Comparison of ENCODE assay signal across 8 cellular contexts in the genomic region with DNA sequence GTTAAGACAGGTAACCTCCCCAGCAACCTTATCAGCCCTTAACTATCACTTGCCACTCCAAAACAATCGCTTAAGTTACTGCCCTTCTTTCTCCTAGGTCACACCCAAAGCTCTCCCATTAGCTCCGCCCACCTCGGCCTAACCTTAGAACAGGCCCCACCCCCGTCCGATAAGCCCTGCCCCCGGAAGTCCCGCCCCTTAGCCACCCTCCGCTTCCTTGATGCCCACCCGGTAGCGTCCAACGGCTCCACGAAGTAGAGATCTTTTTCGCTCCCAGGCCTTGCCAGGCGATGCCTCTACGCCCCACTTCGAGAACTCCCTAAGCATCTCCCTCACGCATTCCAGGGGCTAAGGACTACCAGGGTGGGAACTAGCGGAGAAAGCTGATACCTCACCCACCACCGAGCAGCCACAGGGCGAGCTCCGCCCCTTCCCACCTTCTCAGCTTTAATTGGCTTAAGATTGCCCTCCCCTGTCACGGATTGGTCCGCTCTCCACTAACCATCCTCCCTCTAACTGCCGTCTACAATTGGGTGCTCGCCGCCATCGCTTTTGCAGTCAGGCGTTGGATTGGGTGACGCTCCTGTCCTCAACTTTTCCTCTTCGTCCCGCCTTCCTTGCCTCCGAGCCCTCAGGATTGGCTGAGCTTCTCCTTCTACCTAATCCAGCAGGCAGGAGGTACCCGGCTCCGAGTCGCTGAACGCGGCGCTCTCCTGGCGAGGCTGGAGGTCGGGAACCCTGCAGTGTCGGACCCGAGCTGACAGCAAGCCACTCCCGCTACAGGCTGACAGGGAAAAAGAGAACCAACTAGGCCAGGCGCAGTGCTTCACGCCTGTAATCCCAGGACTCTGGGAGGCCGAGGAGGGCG. TPM values are rescaled to one million over a fixed set of nuclear protein-coding genes. Genes with fewer than 3 reads are reported as not detected.
DNase-seq lines count a peak whose midpoint lies in the region; ATAC-seq and TF ChIP-seq lines count a peak whose summit lies in the region.

A gene (minus strand): TSS at position 425 of the 868 bp plus-strand sequence. CDS start 496 bp downstream, outside the sequence.

- no peaks in the 10 kb centered on the region for H3K9me3 ChIP-seq in PC-3 (ENCODE audit: low read length)
- no peaks in the 10 kb centered on the region for H3K9me3 ChIP-seq in esophagus (ENCODE audit: control insufficient read depth in 2 of 2, insufficient read depth in 1 of 2, low read depth in 1 of 2, low read length in 1 of 2)
- no peaks in the 10 kb centered on the region for H3K9me3 ChIP-seq in mucosa of stomach (ENCODE audit: control insufficient read depth, low read length)

- no peak for TF ChIP-seq RAD21 in Ishikawa (IDR thresholded peaks at IDR 0.05; ENCODE audit: low read depth)

- ATAC-seq in GM21576 (IDR thresholded peaks at IDR 0.05; ENCODE audit: unreplicated experiment) (peak; percentile 95), PC-3 (peak; percentile 98)

- DNase-seq in DMS114 treated with DMSO at 0.1 percent for 48 hours (lab: John Stamatoyannopoulos, UW; ENCODE audit: unreplicated experiment) (peak; percentile 99), PC-3 (peak; percentile 99)
- peak; percentile 93 for DNase-seq in activated T-cell treated with anti-CD3 and anti-CD28 coated beads, Interleukin-2, amount 50 U/mL, for 1 hour
- peak; percentile 92 to 93 for DNase-seq in stimulated activated CD8-positive, alpha-beta memory T cell treated with anti-CD3 and anti-CD28 coated beads, Interleukin-7, amount 100 ng/mL, for 1 hour (ENCODE audit: low read depth in 2 of 2)

- intact Hi-C loops in PC-3 (cut with micrococcal nuclease), result loop anchor here (1.0 kb wide), 1 partner anchor 26 kb away; a partner anchor contains a TSS

- peaks cover 10% of the 10 kb centered on the region; the same call in 1 of the 2 replicates for H3K79me2 ChIP-seq in PC-3 (ENCODE audit: low read length)

- H3K9ac ChIP-seq in PC-3 (ENCODE audit: low read length) (peak within 1 kb of the TSS; percentile 87), mucosa of stomach (ENCODE audit: low read length) (peak within 1 kb of the TSS; percentile 67)

- H4K20me1 ChIP-seq in PC-3 (ENCODE audit: low read length), result no peaks in the 10 kb centered on the region

- POLR2A ChIA-PET in PC-3 (lab: Charles Lee; ENCODE audit: unreplicated experiment), result interaction anchor here (0.5 to 1.5 kb wide), 19 partner anchors 8 to 927 kb away, joined by 3 to 21 read pairs (median 4); a partner anchor contains a TSS

- TF ChIP-seq EP300 in Ishikawa (IDR thresholded peaks at IDR 0.05; ENCODE audit: borderline replicate concordance), result no peak

- H3K36me3 ChIP-seq in PC-3 (ENCODE audit: low read depth, low read length) (peaks cover 4% of the 10 kb centered on the region; the same call in 1 of the 2 replicates), esophagus (ENCODE audit: control insufficient read depth in 2 of 2, insufficient read depth in 2 of 2, low read length in 1 of 2) (peaks cover 0 to 6% of the 10 kb centered on the region in 2 donors), mucosa of stomach (ENCODE audit: control insufficient read depth, insufficient read depth, low read length) (no peaks in the 10 kb centered on the region)

- H3K27ac ChIP-seq in PC-3 (ENCODE audit: low read length), result peak within 1 kb of the TSS; percentile 73
- peak within 1 kb of the TSS; percentile 88 to 100 for H3K27ac ChIP-seq in esophagus (ENCODE audit: low read depth in 2 of 2, low read length in 1 of 2)

- 0 to 1% methylated on average over 47 of the region's 47 CpGs for WGBS in esophagus, 2 donors

- H2AFZ ChIP-seq in PC-3 (ENCODE audit: low read length), result peak within 1 kb of the TSS; percentile 94

- H3K4me3 ChIP-seq in PC-3 (ENCODE audit: low read length) (peak within 1 kb of the TSS; percentile 87), esophagus (ENCODE audit: low read depth in 1 of 2, low read length in 2 of 2) (peak within 1 kb of the TSS; percentile 71 to 84), mucosa of stomach (ENCODE audit: low read length) (peak within 1 kb of the TSS; percentile 57)

- peak within 1 kb of the TSS; percentile 81 for H3K4me2 ChIP-seq in PC-3 (ENCODE audit: low read length)

- H3F3A ChIP-seq in PC-3 (ENCODE audit: low read length, unreplicated experiment), result no peaks in the 10 kb centered on the region

- BruUV-seq in PC-3 (replicated peaks; lab: Mats Ljungman, UMichigan), result no TSS peak

- H3K27me3 ChIP-seq in PC-3 (ENCODE audit: low read length) (no peaks in the 10 kb centered on the region), esophagus (ENCODE audit: control insufficient read depth in 1 of 2, insufficient read depth in 2 of 2, low read length in 2 of 2) (no peaks in the 10 kb centered on the region), mucosa of stomach (ENCODE audit: control insufficient read depth, insufficient read depth, low read length) (no peaks in the 10 kb centered on the region)

- CTCF ChIA-PET in PC-3 (lab: Charles Lee), result interaction anchor here (0.5 to 1.3 kb wide), 6 partner anchors 17 to 73 kb away, joined by 3 to 13 read pairs (median 3); a partner anchor contains a TSS

- H3K4me1 ChIP-seq in PC-3 (ENCODE audit: insufficient read depth, low read length), result peaks cover 16% of the 10 kb centered on the region
- H3K4me1 ChIP-seq in esophagus (ENCODE audit: control insufficient read depth in 2 of 2, insufficient read depth in 2 of 2, low read length in 1 of 2), result peaks cover 7 to 10% of the 10 kb centered on the region in 2 donors
- peaks cover 34% of the 10 kb centered on the region for H3K4me1 ChIP-seq in mucosa of stomach (ENCODE audit: control insufficient read depth, insufficient read depth, low read length)

- no peak for TF ChIP-seq CTCF in PC-3 (conservative IDR thresholded peaks at IDR 0.05; ENCODE audit: low read depth, low read length)

- no peaks in the 10 kb centered on the region for H3K9me2 ChIP-seq in PC-3 (replicated peaks; ENCODE audit: low read length)

TF ChIP-seq in Ishikawa, 13 proteins besides CTCF, POLR2A, EP300 and RAD21:
- TF ChIP-seq, protein P1, sequence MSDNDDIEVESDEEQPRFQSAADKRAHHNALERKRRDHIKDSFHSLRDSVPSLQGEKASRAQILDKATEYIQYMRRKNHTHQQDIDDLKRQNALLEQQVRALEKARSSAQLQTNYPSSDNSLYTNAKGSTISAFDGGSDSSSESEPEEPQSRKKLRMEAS (IDR thresholded peaks at IDR 0.05), result peak; percentile 66
- TF ChIP-seq FOXM1 (IDR thresholded peaks at IDR 0.05; ENCODE audit: borderline replicate concordance, low read depth) (no peak), YY1 (IDR thresholded peaks at IDR 0.05; ENCODE audit: low read depth) (0 out of 2 replicates have a peak, but pooled peaks have one; percentile 55), TAF1 (IDR thresholded peaks at IDR 0.05; ENCODE audit: low read depth) (peak; percentile 40; the same call in 1 of the 2 replicates)

RNA-seq across cellular contexts. Expression of the gene that starts here (rescaled TPM):
- total RNA-seq in PC-3 (2014; rRNA removed), result 2.2 and 3.3 TPM in 2 replicates
- 1 to 10 TPM; 1.9 to 4.0 TPM for polyA plus RNA-seq in esophagus

Comparison
In these comparisons a context has a peak if more than half of its experiments do, and no peak if none do; other contexts are left out.
1. Peak in every context shown above with its lines: DNase-seq, ATAC-seq, H3K4me3 ChIP-seq and H3K27ac ChIP-seq.